In genomic region chr11:65973439-65974110, GRCh38 we compare ENCODE assay signal across 22 cellular contexts. TPM values are rescaled to one million over a fixed set of nuclear protein-coding genes. Genes with fewer than 3 reads are reported as not detected.
A peak's percentile ranks its signal among the peaks of the same experiment; 100 is the strongest.
DNase-seq lines count a peak whose midpoint lies in the region; ATAC-seq, FAIRE-seq and TF ChIP-seq lines count a peak whose summit lies in the region.
"Had no signal": no experiment of that assay in that cellular context is flagged by ENCODE, and none has a peak within 500 bp of the region (broad histone marks: within the 10 kb centered on the region; RNA-seq: fewer than 3 reads in every experiment).

No MANE protein-coding gene starts in this region.

- H3K4me2 ChIP-seq in PC-3 (ENCODE audit: low read length) (no peak overlapping the region), K562 (ENCODE audit: insufficient read depth, low read length) (no peak overlapping the region)

- WGBS in K562 (ENCODE audit: insufficient coverage, low coverage, missing lambda C conversion rate), result 90% methylated on average over 13 of the region's 13 CpGs

- H3K9me2 ChIP-seq in PC-3 (replicated peaks; ENCODE audit: low read length), result no peaks in the 10 kb centered on the region

- H3K9ac ChIP-seq in PC-3 (ENCODE audit: low read length) (no peak overlapping the region), K562 (ENCODE audit: insufficient read depth in 1 of 2, low read depth in 2 of 2, low read length in 2 of 2) (no peak overlapping the region)

- H4K20me1 ChIP-seq in PC-3 (ENCODE audit: low read length), result no peaks in the 10 kb centered on the region
- H4K20me1 ChIP-seq in K562 (replicated peaks; ENCODE audit: control insufficient read depth, insufficient read depth, low read length), result no peaks in the 10 kb centered on the region

- TF ChIP-seq RAD21 in K562 (CRISPR knock-in tag; conservative IDR thresholded peaks at IDR 0.05 in 1 of 2, IDR thresholded peaks at IDR 0.05 in 1 of 2), result no peak

- H3K27me3 ChIP-seq in PC-3 (ENCODE audit: low read length), result no peaks in the 10 kb centered on the region
- no peaks in the 10 kb centered on the region for H3K27me3 ChIP-seq in K562 (ENCODE audit: control insufficient read depth in 2 of 2, insufficient read depth in 2 of 2, low read length in 2 of 2)
- H3K27me3 ChIP-seq in HAP-1 (ENCODE audit: low read depth), result no peaks in the 10 kb centered on the region
- H3K27me3 ChIP-seq: left lung, SJSA1 had no signal

- TF ChIP-seq CTCF in PC-3 (conservative IDR thresholded peaks at IDR 0.05; ENCODE audit: low read depth, low read length), result no peak
- TF ChIP-seq CTCF in K562 (IDR thresholded peaks at IDR 0.05 in 2 of 3, conservative IDR thresholded peaks at IDR 0.05 in 1 of 3; ENCODE audit: insufficient read depth in 2 of 3, low read depth in 1 of 3, low read length in 3 of 3), result no peak

- H3K36me3 ChIP-seq in PC-3 (ENCODE audit: low read depth, low read length) (peaks cover 40% of the 10 kb centered on the region), K562 (ENCODE audit: control insufficient read depth, insufficient read depth, low read length) (peaks cover 66% of the 10 kb centered on the region), HAP-1 (replicated peaks) (peaks cover 45% of the 10 kb centered on the region)

- H2AFZ ChIP-seq in PC-3 (ENCODE audit: low read length) (no peak overlapping the region), K562 (ENCODE audit: low read depth, low read length) (no peak overlapping the region)

- H3F3A ChIP-seq in PC-3 (ENCODE audit: low read length, unreplicated experiment), result no peaks in the 10 kb centered on the region

- CTCF ChIA-PET in PC-3 (lab: Charles Lee) (interaction anchor here (0.7 kb wide), 2 partner anchors 86 to 1404 kb away, joined by 9 to 16 read pairs; no protein-coding TSS in a partner anchor), K562 (lab: Yijun Ruan, JAX; ENCODE audit: low intra/inter-chr PET ratio) (no interaction called here)

- POLR2A ChIA-PET in PC-3 (lab: Charles Lee; ENCODE audit: unreplicated experiment), result no interaction called here
- POLR2A ChIA-PET in K562 (lab: Yijun Ruan, JAX), result interaction anchor here (1.9 kb wide), 1 partner anchor 9 kb away, joined by 6 read pairs; no protein-coding TSS in a partner anchor

- in situ Hi-C loops in K562 (cut with MboI), result no loop called here
- in situ Hi-C loops in HAP-1 (cut with MboI; ENCODE audit: low sequenced_read_pairs), result no loop called here

- FAIRE-seq in H54 (lab: Jason Lieb, UNC) (no peak), K562 (lab: Jason Lieb, UNC) (no peak)
- FAIRE-seq: HepG2 had no signal

- TF ChIP-seq POLR2A in H54 (IDR thresholded peaks at IDR 0.05; ENCODE audit: low read depth, low read length), result no peak
- TF ChIP-seq POLR2A in K562 (conservative IDR thresholded peaks at IDR 0.05), result no peak

- no peaks in the 10 kb centered on the region for H3K9me3 ChIP-seq in PC-3 (ENCODE audit: low read length)
- H3K9me3 ChIP-seq in K562 (replicated peaks; ENCODE audit: control insufficient read depth, insufficient read depth, low read depth, low read length), result no peaks in the 10 kb centered on the region
- no peaks in the 10 kb centered on the region for H3K9me3 ChIP-seq in HAP-1
- H3K9me3 ChIP-seq: left lung, SJSA1 had no signal

- no peak overlapping the region for H3K4me3 ChIP-seq in PC-3 (ENCODE audit: low read length)
- no peak overlapping the region for H3K4me3 ChIP-seq in K562
- H3K4me3 ChIP-seq in HAP-1, result no peak overlapping the region
- H3K4me3 ChIP-seq: left lung, SJSA1 had no signal

- intact Hi-C loops in PC-3 (cut with micrococcal nuclease) (no loop called here), K562 (cut with micrococcal nuclease) (no loop called here)

- DNase-seq in H54 (ENCODE audit: insufficient read length, low spot score) (peak; percentile 45), PC-3 (peak; percentile 82), K562 (ENCODE audit: extremely low read depth in 1 of 4, low spot score in 3 of 4) (no peak), kidney tubule cell (ENCODE audit: low spot score) (peak; percentile 71), HAP-1 (ENCODE audit: low spot score in 2 of 2) (no peak), NAMALWA (ENCODE audit: low spot score) (no peak)
- DNase-seq in activated CD4-positive, alpha-beta T cell treated with anti-CD3 and anti-CD28 coated beads for 4 hours, result no peak
- DNase-seq: activated CD4-positive, alpha-beta T cell treated with anti-CD3 and anti-CD28 coated beads for 36 hours; activated CD8-positive, alpha-beta memory T cell treated with anti-CD3 and anti-CD28 coated beads, Interleukin-2, amount 50 U/mL, for 48 hours; activated naive CD4-positive, alpha-beta T cell treated with anti-CD3 and anti-CD28 coated beads, Interleukin-2, amount 10 ng/mL, durations not matched to agents 7 days and 5 days; C1 segment of cervical spinal cord; DMS153; left lung; NCI-H2081; NCI-H510A treated with DMSO at 0.1 percent for 48 hours; retina; stimulated activated naive CD4-positive, alpha-beta T cell; trophoblast cell had no signal

- H3K79me2 ChIP-seq in PC-3 (ENCODE audit: low read length), result no peaks in the 10 kb centered on the region
- H3K79me2 ChIP-seq in K562 (ENCODE audit: control insufficient read depth, insufficient read depth, low read length), result no peaks in the 10 kb centered on the region

- H3K27ac ChIP-seq in PC-3 (ENCODE audit: low read length), result no peak overlapping the region
- no peak overlapping the region for H3K27ac ChIP-seq in K562 (ENCODE audit: extremely low read depth, low read depth, low read length)
- H3K27ac ChIP-seq: left lung, SJSA1 had no signal

- no peak for TF ChIP-seq EP300 in K562 (IDR thresholded peaks at IDR 0.05; ENCODE audit: low read length)

- no peaks in the 10 kb centered on the region for H3K9me1 ChIP-seq in K562 (ENCODE audit: control insufficient read depth, insufficient read depth, low read length)

- ATAC-seq in PC-3 (peak; percentile 96), K562 (peak; percentile 31; the same call in 1 of the 3 replicates)
- ATAC-seq: activated CD4-positive, alpha-beta T cell treated with anti-CD3 and anti-CD28 coated beads for 36 hours; HepG2; left lung had no signal

- BruUV-seq in PC-3 (replicated peaks; lab: Mats Ljungman, UMichigan) (no TSS peak), K562 (replicated peaks; lab: Mats Ljungman, UMichigan) (no TSS peak)

- H3K4me1 ChIP-seq in PC-3 (ENCODE audit: insufficient read depth, low read length) (peaks cover 6% of the 10 kb centered on the region; the same call in 1 of the 2 replicates), K562 (replicated peaks in 1 of 2; ENCODE audit: control insufficient read depth in 2 of 2, insufficient read depth in 2 of 2, low read length in 2 of 2) (peaks cover 0 to 16% of the 10 kb centered on the region in 2 experiments; a peak in 3 of 5 replicates), HAP-1 (no peaks in the 10 kb centered on the region)
- H3K4me1 ChIP-seq: SJSA1 had no signal

RNA-seq across cellular contexts. Expression of gene SART1, which starts 12.0 kb away (rescaled TPM):
- total RNA-seq in PC-3 (2014; rRNA removed), result 240 and 267 TPM in 2 replicates
- 29.6 and 50.6 TPM in 2 replicates for total RNA-seq in K562 (2011; cell fraction: chromatin; rRNA removed; ENCODE audit: low replicate concordance)
- 27.0 and 28.2 TPM in 2 replicates for total RNA-seq in K562 (2011; cell fraction: nucleolus; rRNA removed)
- total RNA-seq in K562 (2011; cell fraction: nucleoplasm; rRNA removed), result 29.2 and 31.1 TPM in 2 replicates
- 84.1 and 124 TPM in 2 replicates for total RNA-seq in K562 (2014; rRNA removed)
- total RNA-seq in K562 (2014; rRNA removed; fragmentation: Illumina TruSeq; extraction: Trizol), result 11.4 and 17.0 TPM in 2 replicates
- total RNA-seq in K562 (2015; rRNA removed; fragmentation: Illumina TruSeq; extraction: Trizol), result 31.7 and 32.0 TPM in 2 replicates
- total RNA-seq in K562 (2021), result 47.1 and 54.9 TPM in 2 replicates
- 8.4 and 13.6 TPM in 2 replicates for polyA plus RNA-seq in K562 (2011; rRNA removed)
- 9.7 and 11.8 TPM in 2 replicates for polyA plus RNA-seq in K562 (2011; cell fraction: cytosol; rRNA removed)
- polyA plus RNA-seq in K562 (2011; cell fraction: nucleus; rRNA removed), result 26.3 and 43.0 TPM in 2 replicates
- 46.2 and 56.2 TPM in 2 replicates for polyA plus RNA-seq in K562 (2012)
- 31.7 and 45.0 TPM in 2 replicates for polyA plus RNA-seq in K562 (2014; fragmentation: Illumina TruSeq; extraction: Trizol)
- 1 to 10 TPM; 4.8 to 7.2 TPM for polyA plus RNA-seq in K562 (2014; fragmentation: Nextera tagmentation; extraction: Ambion mirVana)
- 50.5 and 57.6 TPM in 2 replicates for polyA plus RNA-seq in K562 (2014; rRNA removed)
- 6.3 and 8.6 TPM in 2 replicates for polyA minus RNA-seq in K562 (2011; rRNA and poly(A)+ RNA removed)
- 20.6 and 24.6 TPM in 2 replicates for polyA minus RNA-seq in K562 (2011; cell fraction: cytosol; rRNA and poly(A)+ RNA removed)
- 7.9 and 14.9 TPM in 2 replicates for polyA minus RNA-seq in K562 (2011; cell fraction: nucleus; rRNA and poly(A)+ RNA removed)

RNA-seq across cellular contexts. Expression of gene TSGA10IP, which starts 28.3 kb away (rescaled TPM):
- not detected in 2 replicates for total RNA-seq in PC-3 (2014; rRNA removed)
- total RNA-seq in K562 (2011; cell fraction: chromatin; rRNA removed; ENCODE audit: low replicate concordance), result not detected in 2 replicates
- total RNA-seq in K562 (2011; cell fraction: nucleolus; rRNA removed), result not detected in 2 replicates
- not detected in 2 replicates for total RNA-seq in K562 (2011; cell fraction: nucleoplasm; rRNA removed)
- total RNA-seq in K562 (2014; rRNA removed), result not detected in 2 replicates
- total RNA-seq in K562 (2014; rRNA removed; fragmentation: Illumina TruSeq; extraction: Trizol), result not detected in 2 replicates
- total RNA-seq in K562 (2015; rRNA removed; fragmentation: Illumina TruSeq; extraction: Trizol), result not detected in 2 replicates
- not detected in 2 replicates for total RNA-seq in K562 (2021)
- not detected in 2 replicates for polyA plus RNA-seq in K562 (2011; rRNA removed)
- polyA plus RNA-seq in K562 (2011; cell fraction: cytosol; rRNA removed), result not detected in 2 replicates
- not detected in 2 replicates for polyA plus RNA-seq in K562 (2011; cell fraction: nucleus; rRNA removed)
- polyA plus RNA-seq in K562 (2012), result not detected in 2 replicates
- not detected in 2 replicates for polyA plus RNA-seq in K562 (2014; fragmentation: Illumina TruSeq; extraction: Trizol)
- not detected for polyA plus RNA-seq in K562 (2014; fragmentation: Nextera tagmentation; extraction: Ambion mirVana)
- not detected in 2 replicates for polyA plus RNA-seq in K562 (2014; rRNA removed)
- polyA minus RNA-seq in K562 (2011; rRNA and poly(A)+ RNA removed), result not detected in 2 replicates
- not detected in 2 replicates for polyA minus RNA-seq in K562 (2011; cell fraction: cytosol; rRNA and poly(A)+ RNA removed)
- polyA minus RNA-seq in K562 (2011; cell fraction: nucleus; rRNA and poly(A)+ RNA removed), result not detected in 2 replicates
- total RNA-seq: activated CD4-positive, alpha-beta T cell treated with anti-CD3 and anti-CD28 coated beads for 36 hours; cardiac septum; HepG2; left lung; SJSA1 had no signal
- polyA plus RNA-seq: HepG2 had no signal

RNA-seq across cellular contexts. Expression of gene EIF1AD, which starts 28.4 kb away (rescaled TPM):
- total RNA-seq in PC-3 (2014; rRNA removed), result 70.1 and 77.0 TPM in 2 replicates
- 89.4 and 137 TPM in 2 replicates for total RNA-seq in K562 (2011; cell fraction: chromatin; rRNA removed; ENCODE audit: low replicate concordance)
- total RNA-seq in K562 (2011; cell fraction: nucleolus; rRNA removed), result 61.6 and 76.4 TPM in 2 replicates
- 76.9 and 106 TPM in 2 replicates for total RNA-seq in K562 (2011; cell fraction: nucleoplasm; rRNA removed)
- total RNA-seq in K562 (2014; rRNA removed), result 58.7 and 63.5 TPM in 2 replicates
- total RNA-seq in K562 (2014; rRNA removed; fragmentation: Illumina TruSeq; extraction: Trizol), result 52.0 and 55.7 TPM in 2 replicates
- 54.6 and 57.2 TPM in 2 replicates for total RNA-seq in K562 (2015; rRNA removed; fragmentation: Illumina TruSeq; extraction: Trizol)
- 63.5 and 67.3 TPM in 2 replicates for total RNA-seq in K562 (2021)
- polyA plus RNA-seq in K562 (2011; rRNA removed), result 58.7 TPM in 2 replicates
- polyA plus RNA-seq in K562 (2011; cell fraction: cytosol; rRNA removed), result 56.6 and 67.7 TPM in 2 replicates
- polyA plus RNA-seq in K562 (2011; cell fraction: nucleus; rRNA removed), result 46.7 and 60.3 TPM in 2 replicates
- 28.4 and 45.6 TPM in 2 replicates for polyA plus RNA-seq in K562 (2012)
- polyA plus RNA-seq in K562 (2014; fragmentation: Illumina TruSeq; extraction: Trizol), result 66.5 and 68.6 TPM in 2 replicates
- 10 to 100 TPM; 66.9 to 98.8 TPM for polyA plus RNA-seq in K562 (2014; fragmentation: Nextera tagmentation; extraction: Ambion mirVana)
- polyA plus RNA-seq in K562 (2014; rRNA removed), result 50.1 and 50.9 TPM in 2 replicates
- polyA minus RNA-seq in K562 (2011; rRNA and poly(A)+ RNA removed), result 99.4 and 103 TPM in 2 replicates
- polyA minus RNA-seq in K562 (2011; cell fraction: cytosol; rRNA and poly(A)+ RNA removed), result 45.2 and 46.6 TPM in 2 replicates
- polyA minus RNA-seq in K562 (2011; cell fraction: nucleus; rRNA and poly(A)+ RNA removed), result 27.7 and 37.1 TPM in 2 replicates

RNA-seq across cellular contexts. Expression of gene BANF1, which starts 28.7 kb away (rescaled TPM):
- total RNA-seq in PC-3 (2014; rRNA removed) (124 and 131 TPM in 2 replicates), K562 (2014; rRNA removed) (108 and 137 TPM in 2 replicates), K562 (2014; rRNA removed; fragmentation: Illumina TruSeq; extraction: Trizol) (123 and 126 TPM in 2 replicates), K562 (2015; rRNA removed; fragmentation: Illumina TruSeq; extraction: Trizol) (117 and 123 TPM in 2 replicates), K562 (2021) (285 and 295 TPM in 2 replicates)
- 25.3 and 48.9 TPM in 2 replicates for total RNA-seq in K562 (2011; cell fraction: chromatin; rRNA removed; ENCODE audit: low replicate concordance)
- total RNA-seq in K562 (2011; cell fraction: nucleolus; rRNA removed), result 39.3 and 51.5 TPM in 2 replicates
- total RNA-seq in K562 (2011; cell fraction: nucleoplasm; rRNA removed), result 50.8 and 78.0 TPM in 2 replicates
- polyA plus RNA-seq in K562 (2011; rRNA removed) (160 and 218 TPM in 2 replicates), K562 (2014; fragmentation: Illumina TruSeq; extraction: Trizol) (413 and 508 TPM in 2 replicates), K562 (2014; fragmentation: Nextera tagmentation; extraction: Ambion mirVana) (100 to 1,000 TPM; 631 to 651 TPM), K562 (2014; rRNA removed) (226 and 263 TPM in 2 replicates)
- polyA plus RNA-seq in K562 (2011; cell fraction: cytosol; rRNA removed), result 292 and 374 TPM in 2 replicates
- 107 and 151 TPM in 2 replicates for polyA plus RNA-seq in K562 (2011; cell fraction: nucleus; rRNA removed)
- 188 and 324 TPM in 2 replicates for polyA plus RNA-seq in K562 (2012)
- polyA minus RNA-seq in K562 (2011; rRNA and poly(A)+ RNA removed), result 92.4 and 96.0 TPM in 2 replicates
- polyA minus RNA-seq in K562 (2011; cell fraction: cytosol; rRNA and poly(A)+ RNA removed), result 40.0 and 64.2 TPM in 2 replicates
- 18.3 and 29.5 TPM in 2 replicates for polyA minus RNA-seq in K562 (2011; cell fraction: nucleus; rRNA and poly(A)+ RNA removed)

RNA-seq across cellular contexts. Expression of gene CST6, which starts 38.2 kb away (rescaled TPM):
- 74.5 and 84.2 TPM in 2 replicates for total RNA-seq in PC-3 (2014; rRNA removed)
- total RNA-seq in K562 (2011; cell fraction: chromatin; rRNA removed; ENCODE audit: low replicate concordance), result not detected in 2 replicates
- not detected in 2 replicates for total RNA-seq in K562 (2011; cell fraction: nucleolus; rRNA removed)
- not detected in 2 replicates for total RNA-seq in K562 (2011; cell fraction: nucleoplasm; rRNA removed)
- not detected in 2 replicates for total RNA-seq in K562 (2014; rRNA removed)
- not detected in 2 replicates for total RNA-seq in K562 (2014; rRNA removed; fragmentation: Illumina TruSeq; extraction: Trizol)
- total RNA-seq in K562 (2015; rRNA removed; fragmentation: Illumina TruSeq; extraction: Trizol), result not detected in 2 replicates
- not detected in 2 replicates for total RNA-seq in K562 (2021)
- polyA plus RNA-seq in K562 (2011; rRNA removed), result not detected in 2 replicates
- not detected in 2 replicates for polyA plus RNA-seq in K562 (2011; cell fraction: cytosol; rRNA removed)
- not detected in 2 replicates for polyA plus RNA-seq in K562 (2011; cell fraction: nucleus; rRNA removed)
- not detected in 2 replicates for polyA plus RNA-seq in K562 (2012)
- polyA plus RNA-seq in K562 (2014; fragmentation: Illumina TruSeq; extraction: Trizol), result not detected in 2 replicates
- polyA plus RNA-seq in K562 (2014; fragmentation: Nextera tagmentation; extraction: Ambion mirVana), result not detected
- polyA plus RNA-seq in K562 (2014; rRNA removed), result not detected in 2 replicates
- polyA minus RNA-seq in K562 (2011; rRNA and poly(A)+ RNA removed), result not detected in 2 replicates
- polyA minus RNA-seq in K562 (2011; cell fraction: cytosol; rRNA and poly(A)+ RNA removed), result not detected in 2 replicates
- polyA minus RNA-seq in K562 (2011; cell fraction: nucleus; rRNA and poly(A)+ RNA removed), result not detected in 2 replicates
- total RNA-seq: activated CD4-positive, alpha-beta T cell treated with anti-CD3 and anti-CD28 coated beads for 36 hours; HepG2; mononuclear cell; SJSA1 had no signal
- polyA plus RNA-seq: HepG2 had no signal

Comparison
In these comparisons a context has a peak if more than half of its experiments do, and no peak if none do; other contexts are left out.
1. DNase-seq: peak in H54 (single experiment), PC-3 (single experiment) and kidney tubule cell (single experiment); none in K562 (0 of 4), activated CD4-positive, alpha-beta T cell treated with anti-CD3 and anti-CD28 coated beads for 4 hours (0 of 2), HAP-1 (0 of 2) and NAMALWA (single experiment).